In genomic region chr9:65458465-65458864, GRCh38 we compare ENCODE assay signal across 23 cellular contexts.
"Had no signal": no experiment of that assay in that cellular context is flagged by ENCODE, and none has a peak within 500 bp of the region (broad histone marks: within the 10 kb centered on the region; RNA-seq: fewer than 3 reads in every experiment).

No MANE protein-coding gene starts in this region.

- H3K9me3 ChIP-seq: MG63, SJSA1 had no signal

- H3K27ac ChIP-seq: SJSA1, SK-N-MC had no signal

- DNase-seq: Karpas-422, KG1, MG63, NCI-H1092, NCI-H1105 treated with DMSO at 0.1 percent for 48 hours, NCI-H1417 treated with DMSO at 0.1 percent for 48 hours, NCI-H146, NCI-H1694 treated with DMSO at 0.1 percent for 48 hours, NCI-H1930, NCI-H2081 treated with DMSO at 0.1 percent for 48 hours, NCI-H2171, NCI-H226, NCI-H446, NCI-H510A, NCI-H524 treated with DMSO at 0.1 percent for 48 hours, NCI-H69, NCI-H774, Right ventricle myocardium superior, RPMI8226, SIG-M5 had no signal

- FAIRE-seq: RCC 7860 had no signal

- H3K4me3 ChIP-seq: MG63, SJSA1, SK-N-MC had no signal

- H3K36me3 ChIP-seq: MG63, SJSA1 had no signal

- H3K4me1 ChIP-seq: SJSA1 had no signal

- H3K27me3 ChIP-seq: MG63, SJSA1 had no signal
